1 cellular context compared by ENCODE assay signal in genomic region chr6:41894366-41895299, GRCh38.
TF ChIP-seq lines count a peak whose summit lies in the region.

No MANE protein-coding gene starts in this region.

TF ChIP-seq in HCT116, 20 proteins besides CTCF, POLR2A, EP300 and RAD21 (continued from another document):
- TF ChIP-seq, protein P1, sequence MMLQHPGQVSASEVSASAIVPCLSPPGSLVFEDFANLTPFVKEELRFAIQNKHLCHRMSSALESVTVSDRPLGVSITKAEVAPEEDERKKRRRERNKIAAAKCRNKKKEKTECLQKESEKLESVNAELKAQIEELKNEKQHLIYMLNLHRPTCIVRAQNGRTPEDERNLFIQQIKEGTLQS (IDR thresholded peaks at IDR 0.05), result no peak
- TF ChIP-seq EZH2phosphoT487 (IDR thresholded peaks at IDR 0.05; ENCODE audit: borderline replicate concordance) (no peak), EZH2 (IDR thresholded peaks at IDR 0.05) (no peak)
- TF ChIP-seq, protein P2, sequence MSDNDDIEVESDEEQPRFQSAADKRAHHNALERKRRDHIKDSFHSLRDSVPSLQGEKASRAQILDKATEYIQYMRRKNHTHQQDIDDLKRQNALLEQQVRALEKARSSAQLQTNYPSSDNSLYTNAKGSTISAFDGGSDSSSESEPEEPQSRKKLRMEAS (IDR thresholded peaks at IDR 0.05), result no peak
TF ChIP-seq in HCT116: peak in this region for 0.
